In the genomic region with DNA sequence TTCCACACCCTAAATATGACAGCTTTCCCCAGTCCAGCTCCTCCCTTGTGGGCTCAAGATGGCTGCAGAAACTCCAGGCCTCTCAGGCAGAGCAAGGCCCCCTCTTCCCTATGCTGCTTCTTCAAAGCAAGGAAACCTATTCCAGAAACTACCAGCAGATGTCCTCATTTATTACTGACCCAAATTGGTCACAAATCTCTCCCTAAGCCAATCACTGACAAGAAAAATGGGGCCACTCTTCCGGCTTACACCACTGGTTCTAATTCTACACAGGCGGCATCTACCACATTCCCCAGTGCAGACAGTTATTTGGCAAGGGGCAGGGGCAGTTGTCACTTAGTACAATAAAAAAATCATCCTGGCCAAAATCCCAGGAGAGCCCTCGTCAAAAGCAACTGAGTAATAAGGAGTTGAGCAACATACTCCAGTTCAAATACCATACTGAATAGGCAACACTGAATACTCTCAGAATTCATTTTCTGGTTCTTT, we compare ENCODE assay signal across 1 cellular context.
TF ChIP-seq lines count a peak whose summit lies in the region.

No MANE protein-coding gene starts in this region.

TF ChIP-seq in HepG2, 621 proteins besides CTCF, POLR2A, EP300 and RAD21 (continued from another document):
- TF ChIP-seq, protein P1, sequence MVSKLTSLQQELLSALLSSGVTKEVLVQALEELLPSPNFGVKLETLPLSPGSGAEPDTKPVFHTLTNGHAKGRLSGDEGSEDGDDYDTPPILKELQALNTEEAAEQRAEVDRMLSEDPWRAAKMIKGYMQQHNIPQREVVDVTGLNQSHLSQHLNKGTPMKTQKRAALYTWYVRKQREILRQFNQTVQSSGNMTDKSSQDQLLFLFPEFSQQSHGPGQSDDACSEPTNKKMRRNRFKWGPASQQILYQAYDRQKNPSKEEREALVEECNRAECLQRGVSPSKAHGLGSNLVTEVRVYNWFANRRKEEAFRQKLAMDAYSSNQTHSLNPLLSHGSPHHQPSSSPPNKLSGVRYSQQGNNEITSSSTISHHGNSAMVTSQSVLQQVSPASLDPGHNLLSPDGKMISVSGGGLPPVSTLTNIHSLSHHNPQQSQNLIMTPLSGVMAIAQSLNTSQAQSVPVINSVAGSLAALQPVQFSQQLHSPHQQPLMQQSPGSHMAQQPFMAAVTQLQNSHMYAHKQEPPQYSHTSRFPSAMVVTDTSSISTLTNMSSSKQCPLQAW (CRISPR knock-in tag; IDR thresholded peaks at IDR 0.05) = no peak
- TF ChIP-seq, protein P2, sequence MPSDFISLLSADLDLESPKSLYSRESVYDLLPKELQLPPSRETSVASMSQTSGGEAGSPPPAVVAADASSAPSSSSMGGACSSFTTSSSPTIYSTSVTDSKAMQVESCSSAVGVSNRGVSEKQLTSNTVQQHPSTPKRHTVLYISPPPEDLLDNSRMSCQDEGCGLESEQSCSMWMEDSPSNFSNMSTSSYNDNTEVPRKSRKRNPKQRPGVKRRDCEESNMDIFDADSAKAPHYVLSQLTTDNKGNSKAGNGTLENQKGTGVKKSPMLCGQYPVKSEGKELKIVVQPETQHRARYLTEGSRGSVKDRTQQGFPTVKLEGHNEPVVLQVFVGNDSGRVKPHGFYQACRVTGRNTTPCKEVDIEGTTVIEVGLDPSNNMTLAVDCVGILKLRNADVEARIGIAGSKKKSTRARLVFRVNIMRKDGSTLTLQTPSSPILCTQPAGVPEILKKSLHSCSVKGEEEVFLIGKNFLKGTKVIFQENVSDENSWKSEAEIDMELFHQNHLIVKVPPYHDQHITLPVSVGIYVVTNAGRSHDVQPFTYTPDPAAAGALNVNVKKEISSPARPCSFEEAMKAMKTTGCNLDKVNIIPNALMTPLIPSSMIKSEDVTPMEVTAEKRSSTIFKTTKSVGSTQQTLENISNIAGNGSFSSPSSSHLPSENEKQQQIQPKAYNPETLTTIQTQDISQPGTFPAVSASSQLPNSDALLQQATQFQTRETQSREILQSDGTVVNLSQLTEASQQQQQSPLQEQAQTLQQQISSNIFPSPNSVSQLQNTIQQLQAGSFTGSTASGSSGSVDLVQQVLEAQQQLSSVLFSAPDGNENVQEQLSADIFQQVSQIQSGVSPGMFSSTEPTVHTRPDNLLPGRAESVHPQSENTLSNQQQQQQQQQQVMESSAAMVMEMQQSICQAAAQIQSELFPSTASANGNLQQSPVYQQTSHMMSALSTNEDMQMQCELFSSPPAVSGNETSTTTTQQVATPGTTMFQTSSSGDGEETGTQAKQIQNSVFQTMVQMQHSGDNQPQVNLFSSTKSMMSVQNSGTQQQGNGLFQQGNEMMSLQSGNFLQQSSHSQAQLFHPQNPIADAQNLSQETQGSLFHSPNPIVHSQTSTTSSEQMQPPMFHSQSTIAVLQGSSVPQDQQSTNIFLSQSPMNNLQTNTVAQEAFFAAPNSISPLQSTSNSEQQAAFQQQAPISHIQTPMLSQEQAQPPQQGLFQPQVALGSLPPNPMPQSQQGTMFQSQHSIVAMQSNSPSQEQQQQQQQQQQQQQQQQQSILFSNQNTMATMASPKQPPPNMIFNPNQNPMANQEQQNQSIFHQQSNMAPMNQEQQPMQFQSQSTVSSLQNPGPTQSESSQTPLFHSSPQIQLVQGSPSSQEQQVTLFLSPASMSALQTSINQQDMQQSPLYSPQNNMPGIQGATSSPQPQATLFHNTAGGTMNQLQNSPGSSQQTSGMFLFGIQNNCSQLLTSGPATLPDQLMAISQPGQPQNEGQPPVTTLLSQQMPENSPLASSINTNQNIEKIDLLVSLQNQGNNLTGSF (CRISPR knock-in tag; IDR thresholded peaks at IDR 0.05) = no peak
- TF ChIP-seq FLYWCH1 (CRISPR knock-in tag; IDR thresholded peaks at IDR 0.05) (no peak), KLF9 (CRISPR knock-in tag; IDR thresholded peaks at IDR 0.05; ENCODE audit: low read depth) (no peak), IKZF4 (CRISPR knock-in tag; IDR thresholded peaks at IDR 0.05; ENCODE audit: borderline replicate concordance, low read depth, not compliant biosample characterization) (no peak), STAG1 (CRISPR knock-in tag; IDR thresholded peaks at IDR 0.05) (peak; percentile 21; the same call in 1 of the 2 replicates), SSRP1 (CRISPR knock-in tag; IDR thresholded peaks at IDR 0.05) (no peak), PTBP1 (IDR thresholded peaks at IDR 0.05; ENCODE audit: low read depth, low read length, poor library complexity, severe bottlenecking) (no peak), SP5 (CRISPR knock-in tag; IDR thresholded peaks at IDR 0.05; ENCODE audit: borderline replicate concordance, low read depth) (no peak), ZNF326 (CRISPR knock-in tag; IDR thresholded peaks at IDR 0.05; ENCODE audit: borderline replicate concordance) (no peak), NFYC (CRISPR knock-in tag; IDR thresholded peaks at IDR 0.05) (peak; percentile 53; the same call in 1 of the 2 replicates), MED13 (CRISPR knock-in tag; IDR thresholded peaks at IDR 0.05) (no peak), ZFP41 (CRISPR knock-in tag; IDR thresholded peaks at IDR 0.05; ENCODE audit: borderline replicate concordance) (no peak), ZNF850 (CRISPR knock-in tag; conservative IDR thresholded peaks at IDR 0.05) (no peak)
- TF ChIP-seq, protein P3, sequence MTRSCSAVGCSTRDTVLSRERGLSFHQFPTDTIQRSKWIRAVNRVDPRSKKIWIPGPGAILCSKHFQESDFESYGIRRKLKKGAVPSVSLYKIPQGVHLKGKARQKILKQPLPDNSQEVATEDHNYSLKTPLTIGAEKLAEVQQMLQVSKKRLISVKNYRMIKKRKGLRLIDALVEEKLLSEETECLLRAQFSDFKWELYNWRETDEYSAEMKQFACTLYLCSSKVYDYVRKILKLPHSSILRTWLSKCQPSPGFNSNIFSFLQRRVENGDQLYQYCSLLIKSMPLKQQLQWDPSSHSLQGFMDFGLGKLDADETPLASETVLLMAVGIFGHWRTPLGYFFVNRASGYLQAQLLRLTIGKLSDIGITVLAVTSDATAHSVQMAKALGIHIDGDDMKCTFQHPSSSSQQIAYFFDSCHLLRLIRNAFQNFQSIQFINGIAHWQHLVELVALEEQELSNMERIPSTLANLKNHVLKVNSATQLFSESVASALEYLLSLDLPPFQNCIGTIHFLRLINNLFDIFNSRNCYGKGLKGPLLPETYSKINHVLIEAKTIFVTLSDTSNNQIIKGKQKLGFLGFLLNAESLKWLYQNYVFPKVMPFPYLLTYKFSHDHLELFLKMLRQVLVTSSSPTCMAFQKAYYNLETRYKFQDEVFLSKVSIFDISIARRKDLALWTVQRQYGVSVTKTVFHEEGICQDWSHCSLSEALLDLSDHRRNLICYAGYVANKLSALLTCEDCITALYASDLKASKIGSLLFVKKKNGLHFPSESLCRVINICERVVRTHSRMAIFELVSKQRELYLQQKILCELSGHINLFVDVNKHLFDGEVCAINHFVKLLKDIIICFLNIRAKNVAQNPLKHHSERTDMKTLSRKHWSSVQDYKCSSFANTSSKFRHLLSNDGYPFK (CRISPR knock-in tag; IDR thresholded peaks at IDR 0.05; ENCODE audit: borderline replicate concordance) = no peak
